34 cellular contexts compared by ENCODE assay signal in genomic region chr2:16045653-16046352, GRCh38.
"Had no signal": no experiment of that assay in that cellular context is flagged by ENCODE, and none has a peak within 500 bp of the region (broad histone marks: within the 10 kb centered on the region; RNA-seq: fewer than 3 reads in every experiment).

No MANE protein-coding gene starts in this region.

- H3K9me3 ChIP-seq: MG63 had no signal

- H3K36me3 ChIP-seq: MG63 had no signal

- H3K4me3 ChIP-seq: MG63 had no signal

- DNase-seq: Karpas-422, Kasumi-1, KG1, MM.1S, MV-4-11, NCI-H1048, NCI-H1092, NCI-H1092 treated with DMSO at 0.1 percent for 48 hours, NCI-H1105, NCI-H1105 treated with DMSO at 0.1 percent for 48 hours, NCI-H1417, NCI-H1417 treated with DMSO at 0.1 percent for 48 hours, NCI-H1436, NCI-H1436 treated with DMSO at 0.1 percent for 48 hours, NCI-H146, NCI-H1694, NCI-H1694 treated with DMSO at 0.1 percent for 48 hours, NCI-H187, NCI-H187 treated with DMSO at 0.1 percent for 48 hours, NCI-H1930, NCI-H2029, NCI-H2029 treated with DMSO at 0.1 percent for 48 hours, NCI-H2081, NCI-H2081 treated with DMSO at 0.1 percent for 48 hours, NCI-H2107, NCI-H2171, NCI-H2171 treated with DMSO at 0.1 percent for 48 hours, NCI-H2227 treated with DMSO at 0.1 percent for 48 hours, NCI-H345, NCI-H446, NCI-H446 treated with DMSO at 0.1 percent for 48 hours, NCI-H510A, NCI-H510A treated with DMSO at 0.1 percent for 48 hours had no signal

- H3K27me3 ChIP-seq: MG63 had no signal
